In genomic region chr2:12456293-12457151, GRCh38 we compare ENCODE assay signal across 1 cellular context.
TF ChIP-seq lines count a peak whose summit lies in the region.

No MANE protein-coding gene starts in this region.

TF ChIP-seq in K562, 482 proteins besides CTCF, POLR2A, EP300 and RAD21 (continued from another document and continues in another):
- TF ChIP-seq GTF3C2 (IDR thresholded peaks at IDR 0.05; ENCODE audit: borderline replicate concordance, extremely low read depth, insufficient read length) (no peak), RFX5 (IDR thresholded peaks at IDR 0.05; ENCODE audit: low read depth, low read length) (no peak), ZBTB17 (CRISPR knock-in tag; IDR thresholded peaks at IDR 0.05) (no peak), ATF4 (CRISPR knock-in tag; IDR thresholded peaks at IDR 0.05) (peak; percentile 86), L3MBTL2 (IDR thresholded peaks at IDR 0.05) (peak; percentile 71; the same call in 1 of the 2 replicates), ZFX (CRISPR knock-in tag; IDR thresholded peaks at IDR 0.05) (no peak), SAP30 (IDR thresholded peaks at IDR 0.05; ENCODE audit: borderline replicate concordance, insufficient read depth, low read depth, low read length, poor library complexity, severe bottlenecking) (no peak), MCM2 (IDR thresholded peaks at IDR 0.05; ENCODE audit: low read depth) (no peak), ZC3H8 (IDR thresholded peaks at IDR 0.05) (no peak), GMEB1 (CRISPR knock-in tag; IDR thresholded peaks at IDR 0.05) (no peak), TFE3 (CRISPR knock-in tag; IDR thresholded peaks at IDR 0.05) (no peak), ZNF699 (CRISPR knock-in tag; IDR thresholded peaks at IDR 0.05; ENCODE audit: insufficient replicate concordance) (no peak), ZSCAN29 (IDR thresholded peaks at IDR 0.05) (no peak), CEBPG (CRISPR knock-in tag; IDR thresholded peaks at IDR 0.05) (peak; percentile 99), CEBPG (tag; conservative IDR thresholded peaks at IDR 0.05 in 1 of 2, IDR thresholded peaks at IDR 0.05 in 1 of 2) (peak; percentile 100), FOXM1 (IDR thresholded peaks at IDR 0.05; ENCODE audit: low read depth) (no peak; the same call in 1 of the 2 replicates), FOXM1 (CRISPR knock-in tag; IDR thresholded peaks at IDR 0.05; ENCODE audit: low read depth) (no peak), CHD4 (IDR thresholded peaks at IDR 0.05; ENCODE audit: insufficient read depth, insufficient replicate concordance, low read depth, low read length, poor library complexity, severe bottlenecking) (no peak), BCL6 (CRISPR knock-in tag; IDR thresholded peaks at IDR 0.05) (no peak), PHB (CRISPR knock-in tag; IDR thresholded peaks at IDR 0.05) (no peak), SREBF1 (IDR thresholded peaks at IDR 0.05; ENCODE audit: borderline replicate concordance, low read depth, low read length) (no peak), TARDBP (IDR thresholded peaks at IDR 0.05) (no peak), SMAD3 (CRISPR knock-in tag; conservative IDR thresholded peaks at IDR 0.05) (no peak), KDM4B (IDR thresholded peaks at IDR 0.05; ENCODE audit: borderline replicate concordance in 2 of 2, low read depth in 1 of 2) (no peak), NUFIP1 (IDR thresholded peaks at IDR 0.05; ENCODE audit: partially characterized antibody) (no peak), HNRNPL (IDR thresholded peaks at IDR 0.05; ENCODE audit: low read depth, low read length) (no peak), MIER1 (IDR thresholded peaks at IDR 0.05; ENCODE audit: low read depth) (no peak), EZH2 (IDR thresholded peaks at IDR 0.05; ENCODE audit: borderline replicate concordance, low read depth, low read length) (no peak), ATF3 (IDR thresholded peaks at IDR 0.05) (peak; percentile 99), ATF3 (CRISPR knock-in tag; conservative IDR thresholded peaks at IDR 0.05) (peak; percentile 73; the same call in 1 of the 2 replicates), SMAD1 (IDR thresholded peaks at IDR 0.05; ENCODE audit: low read depth, low read length, partially characterized antibody) (no peak), ZNF512 (tag; IDR thresholded peaks at IDR 0.05) (no peak), RBM34 (IDR thresholded peaks at IDR 0.05; ENCODE audit: borderline replicate concordance, insufficient read depth, low read length) (no peak), TBL1XR1 (IDR thresholded peaks at IDR 0.05; ENCODE audit: low read length in 2 of 2) (0 out of 4 replicates have a peak, but pooled peaks of 1 of the 2 experiments have one; percentile 7), KDM2B (CRISPR knock-in tag; IDR thresholded peaks at IDR 0.05) (no peak), ZNF668 (CRISPR knock-in tag; IDR thresholded peaks at IDR 0.05) (no peak), TRIM28 (IDR thresholded peaks at IDR 0.05) (no peak), ZNF318 (IDR thresholded peaks at IDR 0.05; ENCODE audit: borderline replicate concordance in 1 of 2, low read depth in 1 of 2) (peak in 1 of 2 experiments; percentile 87; a peak in 2 of 4 replicates), SMARCA4 (IDR thresholded peaks at IDR 0.05) (peak; percentile 91), GTF2E2 (tag; IDR thresholded peaks at IDR 0.05) (no peak), MTF1 (CRISPR knock-in tag; IDR thresholded peaks at IDR 0.05; ENCODE audit: borderline replicate concordance) (no peak), ZNF583 (CRISPR knock-in tag; IDR thresholded peaks at IDR 0.05) (no peak), MEF2D (tag; conservative IDR thresholded peaks at IDR 0.05; ENCODE audit: low read depth) (no peak), KLF6 (CRISPR knock-in tag; IDR thresholded peaks at IDR 0.05; ENCODE audit: borderline replicate concordance) (no peak), CBX1 (IDR thresholded peaks at IDR 0.05; ENCODE audit: low read depth) (no peak), ATF1 (CRISPR knock-in tag; IDR thresholded peaks at IDR 0.05) (no peak), ATF1 (tag; IDR thresholded peaks at IDR 0.05) (peak; percentile 62), SNIP1 (IDR thresholded peaks at IDR 0.05; ENCODE audit: low read depth) (no peak), LEF1 (IDR thresholded peaks at IDR 0.05) (peak; percentile 76; the same call in 1 of the 2 replicates), MTA2 (IDR thresholded peaks at IDR 0.05; ENCODE audit: low read depth) (peak; percentile 37; the same call in 1 of the 2 replicates), ZBTB12 (CRISPR knock-in tag; IDR thresholded peaks at IDR 0.05) (no peak), HDGF (IDR thresholded peaks at IDR 0.05) (no peak)
